In genomic region chr3:13767896-13768295, GRCh38 we compare ENCODE assay signal across 15 cellular contexts.
"Had no signal": no experiment of that assay in that cellular context is flagged by ENCODE, and none has a peak within 500 bp of the region (broad histone marks: within the 10 kb centered on the region; RNA-seq: fewer than 3 reads in every experiment).

No MANE protein-coding gene starts in this region.

- H3K27me3 Mint-ChIP-seq: naive thymus-derived CD8-positive, alpha-beta T cell had no signal

- H3K36me3 ChIP-seq: cardiac muscle cell, esophagus muscularis mucosa, tibial nerve had no signal

- H3K9me3 Mint-ChIP-seq: activated T-helper 17 cell treated with anti-CD3 and anti-CD28 coated beads, Interleukin-2, amount 50 U/mL, for 72 hours had no signal

- H3K27ac ChIP-seq: cardiac muscle cell, esophagus muscularis mucosa, hepatocyte, tibial nerve had no signal

- H3K27me3 ChIP-seq: cardiac muscle cell, hepatocyte, tibial nerve had no signal

- H3K4me3 ChIP-seq: cardiac muscle cell, esophagus muscularis mucosa, hepatocyte, tibial nerve had no signal

- H3K4me3 Mint-ChIP-seq: activated naive CD4-positive, alpha-beta T cell treated with anti-CD3 and anti-CD28 coated beads, Interleukin-2, amount 10 ng/mL, durations not matched to agents 7 days and 5 days; activated T-helper 17 cell treated with anti-CD3 and anti-CD28 coated beads, Interleukin-2, amount 50 U/mL, for 72 hours; naive thymus-derived CD8-positive, alpha-beta T cell had no signal

- H3K4me1 ChIP-seq: esophagus muscularis mucosa, tibial nerve had no signal

- ATAC-seq: activated CD4-positive, CD25-positive, alpha-beta regulatory T cell treated with anti-CD3 and anti-CD28 coated beads, Interleukin-2, amount 50 U/mL, for 24 hours; activated T-helper 17 cell treated with anti-CD3 and anti-CD28 coated beads, Interleukin-2, amount 50 U/mL, for 72 hours; left lobe of liver; naive thymus-derived CD8-positive, alpha-beta T cell had no signal

- H3K27ac Mint-ChIP-seq: activated naive CD4-positive, alpha-beta T cell treated with anti-CD3 and anti-CD28 coated beads, Interleukin-2, amount 10 ng/mL, durations not matched to agents 7 days and 5 days; activated T-helper 17 cell treated with anti-CD3 and anti-CD28 coated beads, Interleukin-2, amount 50 U/mL, for 72 hours had no signal

- H3K4me1 Mint-ChIP-seq: activated T-helper 17 cell treated with anti-CD3 and anti-CD28 coated beads, Interleukin-2, amount 50 U/mL, for 72 hours had no signal

- H3K36me3 Mint-ChIP-seq: activated naive CD4-positive, alpha-beta T cell treated with anti-CD3 and anti-CD28 coated beads, Interleukin-2, amount 10 ng/mL, durations not matched to agents 7 days and 5 days had no signal

- DNase-seq: activated naive CD4-positive, alpha-beta T cell treated with anti-CD3 and anti-CD28 coated beads, Interleukin-2, amount 10 ng/mL, durations not matched to agents 7 days and 5 days; activated T-cell treated with anti-CD3 and anti-CD28 coated beads for 4 hours; naive thymus-derived CD8-positive, alpha-beta T cell; small intestine; stimulated activated CD4-positive, alpha-beta T cell treated with anti-CD3 and anti-CD28 coated beads, Interleukin-4, amount 100 ng/mL, for 24 hours; stimulated activated naive CD4-positive, alpha-beta T cell treated with Interleukin-2 at 50 U/mL for 16 hours; substantia nigra; T-helper 9 cell had no signal
